Comparison of ENCODE assay signal across 13 cellular contexts in the genomic region with DNA sequence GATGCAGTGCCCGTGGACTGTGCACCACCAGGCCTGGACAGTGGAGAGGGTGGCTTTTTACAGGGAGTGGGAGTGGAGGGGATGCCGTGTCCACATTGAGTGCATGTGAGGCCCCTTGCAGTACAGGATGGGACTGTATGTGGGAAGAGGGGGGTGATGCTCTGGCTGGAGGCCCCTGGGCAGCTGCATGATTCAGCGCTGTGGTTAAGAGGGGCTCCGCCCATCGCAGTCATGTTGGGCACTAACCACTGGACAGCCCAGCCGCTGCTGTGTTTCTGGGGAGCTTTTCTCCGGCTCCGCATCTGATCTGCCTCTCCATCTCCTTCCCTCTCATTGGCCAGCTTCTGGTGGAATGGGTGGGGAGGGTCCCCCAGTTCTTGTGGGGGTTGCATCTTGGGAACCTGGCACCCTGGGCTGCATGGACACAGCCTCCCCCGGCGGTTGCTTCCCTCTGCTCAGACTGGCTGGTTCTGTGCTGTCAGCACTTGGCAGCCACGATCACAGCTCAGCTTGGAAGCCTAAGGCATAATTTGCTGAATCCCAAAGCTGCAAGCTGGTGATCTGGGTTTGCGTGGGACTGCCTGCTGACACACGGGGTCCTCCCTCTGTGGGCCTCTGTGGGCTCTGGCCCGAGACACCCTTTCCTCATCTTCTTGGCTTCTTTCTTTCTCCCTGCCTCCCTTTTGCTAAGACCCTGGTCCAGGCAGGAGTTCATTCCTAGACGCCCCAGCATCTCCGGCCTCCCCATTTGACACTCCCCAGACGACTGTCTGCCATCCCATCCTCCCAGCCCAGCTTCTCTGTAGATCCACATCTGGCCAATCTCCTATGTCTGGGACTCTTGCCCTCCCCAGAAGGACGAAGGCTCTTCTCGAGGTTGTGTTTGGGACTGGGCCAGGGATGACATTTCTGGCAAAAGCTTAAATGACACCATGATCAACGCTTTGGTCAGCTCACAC.
DNase-seq lines count a peak whose midpoint lies in the region; ATAC-seq, FAIRE-seq and TF ChIP-seq lines count a peak whose summit lies in the region.
"Had no signal": no experiment of that assay in that cellular context is flagged by ENCODE, and none has a peak within 500 bp of the region (broad histone marks: within the 10 kb centered on the region; RNA-seq: fewer than 3 reads in every experiment).

No MANE protein-coding gene starts in this region.

- no peaks in the 10 kb centered on the region for H3K27me3 Mint-ChIP-seq in activated naive CD8-positive, alpha-beta T cell treated with anti-CD3 and anti-CD28 coated beads for 36 hours

- no peak for TF ChIP-seq RAD21 in K562 (CRISPR knock-in tag; conservative IDR thresholded peaks at IDR 0.05 in 1 of 2, IDR thresholded peaks at IDR 0.05 in 1 of 2)

- H3K36me3 Mint-ChIP-seq in activated naive CD8-positive, alpha-beta T cell treated with anti-CD3 and anti-CD28 coated beads for 36 hours: no peaks in the 10 kb centered on the region

- H3K9me3 Mint-ChIP-seq in activated naive CD8-positive, alpha-beta T cell treated with anti-CD3 and anti-CD28 coated beads for 36 hours: no peaks in the 10 kb centered on the region

- peaks cover 2% of the 10 kb centered on the region for H3K4me1 Mint-ChIP-seq in activated naive CD8-positive, alpha-beta T cell treated with anti-CD3 and anti-CD28 coated beads for 36 hours

- TF ChIP-seq CTCF in left ventricle myocardium inferior (IDR thresholded peaks at IDR 0.05; ENCODE audit: borderline replicate concordance): no peak
- TF ChIP-seq CTCF in K562 (IDR thresholded peaks at IDR 0.05 in 2 of 3, conservative IDR thresholded peaks at IDR 0.05 in 1 of 3; ENCODE audit: insufficient read depth in 2 of 3, low read depth in 1 of 3, low read length in 3 of 3): no peak
- no peak for TF ChIP-seq CTCF in lower lobe of right lung (IDR thresholded peaks at IDR 0.05)

- ATAC-seq in Right ventricle myocardium inferior (no peak), K562 (peak; percentile 72), lower lobe of right lung (peak; percentile 71 to 83), HG03520 (IDR thresholded peaks at IDR 0.05; ENCODE audit: unreplicated experiment) (no peak), HG02970 (IDR thresholded peaks at IDR 0.05; ENCODE audit: low FRiP score, unreplicated experiment) (no peak)

- in situ Hi-C loops in K562 (cut with MboI): no loop called here

- no peak overlapping the region for H3K27ac ChIP-seq in left ventricle myocardium inferior (replicated peaks)
- no peak overlapping the region for H3K27ac ChIP-seq in K562 (ENCODE audit: extremely low read depth, low read depth, low read length)
- H3K27ac ChIP-seq in lower lobe of right lung: no peak overlapping the region
- H3K27ac ChIP-seq: SK-N-MC had no signal

- H3K79me2 ChIP-seq in K562 (ENCODE audit: control insufficient read depth, insufficient read depth, low read length): no peaks in the 10 kb centered on the region

- TF ChIP-seq POLR2A in K562 (conservative IDR thresholded peaks at IDR 0.05): no peak

- H3K4me1 ChIP-seq in left ventricle myocardium inferior (peaks cover 33% of the 10 kb centered on the region), K562 (replicated peaks in 1 of 2; ENCODE audit: control insufficient read depth in 2 of 2, insufficient read depth in 2 of 2, low read length in 2 of 2) (peaks cover 0 to 23% of the 10 kb centered on the region in 2 experiments; a peak in 2 of 5 replicates), lower lobe of right lung (peaks cover 13% of the 10 kb centered on the region)

- WGBS in K562 (ENCODE audit: insufficient coverage, low coverage, missing lambda C conversion rate): 27% methylated on average over 18 of the region's 20 CpGs

- no peak overlapping the region for H3K27ac Mint-ChIP-seq in activated naive CD8-positive, alpha-beta T cell treated with anti-CD3 and anti-CD28 coated beads for 36 hours

- TF ChIP-seq EP300 in K562 (IDR thresholded peaks at IDR 0.05; ENCODE audit: low read length): no peak

- H3K9me1 ChIP-seq in K562 (ENCODE audit: control insufficient read depth, insufficient read depth, low read length): peaks cover 2% of the 10 kb centered on the region

- no TSS peak for BruUV-seq in K562 (replicated peaks; lab: Mats Ljungman, UMichigan)

- H3K4me3 Mint-ChIP-seq in activated naive CD8-positive, alpha-beta T cell treated with anti-CD3 and anti-CD28 coated beads for 36 hours: no peak overlapping the region

- H3K27me3 ChIP-seq in left ventricle myocardium inferior (ENCODE audit: low read depth) (no peaks in the 10 kb centered on the region), K562 (ENCODE audit: control insufficient read depth in 2 of 2, insufficient read depth in 2 of 2, low read length in 2 of 2) (peaks cover 9 to 57% of the 10 kb centered on the region in 2 experiments; a peak in 4 of 5 replicates), lower lobe of right lung (ENCODE audit: low read depth) (no peaks in the 10 kb centered on the region)

- no peak overlapping the region for H3K4me2 ChIP-seq in K562 (ENCODE audit: insufficient read depth, low read length)
- H3K4me2 ChIP-seq: A549 had no signal

- no peak overlapping the region for H2AFZ ChIP-seq in K562 (ENCODE audit: low read depth, low read length)

- H3K36me3 ChIP-seq in left ventricle myocardium inferior (no peaks in the 10 kb centered on the region), K562 (ENCODE audit: control insufficient read depth, insufficient read depth, low read length) (no peaks in the 10 kb centered on the region), lower lobe of right lung (no peaks in the 10 kb centered on the region)

- FAIRE-seq in K562 (lab: Jason Lieb, UNC): no peak
- peak; percentile 44 for FAIRE-seq in urothelium cell line (lab: Jason Lieb, UNC)
- FAIRE-seq: A549 had no signal

- CTCF ChIA-PET in K562 (lab: Yijun Ruan, JAX; ENCODE audit: low intra/inter-chr PET ratio): no interaction called here

- H4K20me1 ChIP-seq in K562 (replicated peaks; ENCODE audit: control insufficient read depth, insufficient read depth, low read length): peaks cover 7% of the 10 kb centered on the region

- POLR2A ChIA-PET in K562 (lab: Yijun Ruan, JAX): interaction anchor here (0.6 to 1.4 kb wide), 8 partner anchors 9 to 121 kb away, joined by 3 to 5 read pairs (median 4); no protein-coding TSS in a partner anchor

- H3K9me3 ChIP-seq in left ventricle myocardium inferior (replicated peaks) (no peaks in the 10 kb centered on the region), K562 (replicated peaks; ENCODE audit: control insufficient read depth, insufficient read depth, low read depth, low read length) (no peaks in the 10 kb centered on the region), lower lobe of right lung (no peaks in the 10 kb centered on the region)
- H3K9me3 ChIP-seq: A549 had no signal

- H3K9ac ChIP-seq in K562 (ENCODE audit: insufficient read depth in 1 of 2, low read depth in 2 of 2, low read length in 2 of 2): peak overlapping the region in 1 of 2 experiments; percentile 41; a peak in 1 of 4 replicates

- intact Hi-C loops in Right ventricle myocardium inferior (cut with DNase I): no loop called here
- intact Hi-C loops in left ventricle myocardium inferior (cut with micrococcal nuclease): no loop called here
- intact Hi-C loops in K562 (cut with micrococcal nuclease): no loop called here
- intact Hi-C loops in lower lobe of right lung (cut with DNase I): no loop called here

- peak; percentile 70 for DNase-seq in Right ventricle myocardium inferior (ENCODE audit: missing footprints)
- DNase-seq in left ventricle myocardium inferior: no peak
- DNase-seq in K562 (ENCODE audit: extremely low read depth in 1 of 4, low spot score in 3 of 4): peak in 1 of 4 experiments; percentile 22
- peak; percentile 71 for DNase-seq in lower lobe of right lung
- peak; percentile 44 for DNase-seq in urothelium cell line (ENCODE audit: low spot score)
- no peak for DNase-seq in activated naive CD8-positive, alpha-beta T cell treated with anti-CD3 and anti-CD28 coated beads for 36 hours
- DNase-seq: activated CD8-positive, alpha-beta memory T cell treated with anti-CD3 and anti-CD28 coated beads, Interleukin-2, amount 50 U/mL, for 48 hours; cerebellar nuclear complex; NCI-H187 treated with DMSO at 0.1 percent for 48 hours had no signal

- H3K4me3 ChIP-seq in left ventricle myocardium inferior: no peak overlapping the region
- H3K4me3 ChIP-seq in K562: no peak overlapping the region
- no peak overlapping the region for H3K4me3 ChIP-seq in lower lobe of right lung
- H3K4me3 ChIP-seq: A549, SK-N-MC had no signal

TF ChIP-seq in K562, 482 proteins besides CTCF, POLR2A, EP300 and RAD21:
- TF ChIP-seq KLF1 (tag; IDR thresholded peaks at IDR 0.05) (peak; percentile 67; the same call in 1 of the 2 replicates), ARID2 (IDR thresholded peaks at IDR 0.05) (no peak), MEIS2 (IDR thresholded peaks at IDR 0.05; ENCODE audit: partially characterized antibody) (peak; percentile 6), FOSL1 (tag; conservative IDR thresholded peaks at IDR 0.05) (0 out of 2 replicates have a peak, but pooled peaks have one; percentile 18), ZFP30 (CRISPR knock-in tag; IDR thresholded peaks at IDR 0.05; ENCODE audit: borderline replicate concordance) (no peak)

Comparison
In these comparisons a context has a peak if more than half of its experiments do, and no peak if none do; other contexts are left out.
1. DNase-seq: peak in Right ventricle myocardium inferior (single experiment), lower lobe of right lung (single experiment) and urothelium cell line (single experiment); none in left ventricle myocardium inferior (single experiment) and activated naive CD8-positive, alpha-beta T cell treated with anti-CD3 and anti-CD28 coated beads for 36 hours (single experiment).
2. ATAC-seq: peak in K562 (single experiment) and lower lobe of right lung (2 of 2); none in Right ventricle myocardium inferior (single experiment), HG03520 (single experiment) and HG02970 (single experiment).